Comparison of ENCODE assay signal across 1 cellular context in genomic region chr20:35568645-35569044, GRCh38.
TF ChIP-seq lines count a peak whose summit lies in the region.

No MANE protein-coding gene starts in this region.

TF ChIP-seq in WTC11, 78 proteins besides CTCF, POLR2A, EP300 and RAD21 (continued from another document):
- TF ChIP-seq AR (CRISPR knock-in tag; IDR thresholded peaks at IDR 0.05) (no peak), ZNF512 (CRISPR knock-in tag; IDR thresholded peaks at IDR 0.05; ENCODE audit: borderline replicate concordance) (no peak), ZNF121 (CRISPR knock-in tag; IDR thresholded peaks at IDR 0.05) (no peak)
